In the genomic region with DNA sequence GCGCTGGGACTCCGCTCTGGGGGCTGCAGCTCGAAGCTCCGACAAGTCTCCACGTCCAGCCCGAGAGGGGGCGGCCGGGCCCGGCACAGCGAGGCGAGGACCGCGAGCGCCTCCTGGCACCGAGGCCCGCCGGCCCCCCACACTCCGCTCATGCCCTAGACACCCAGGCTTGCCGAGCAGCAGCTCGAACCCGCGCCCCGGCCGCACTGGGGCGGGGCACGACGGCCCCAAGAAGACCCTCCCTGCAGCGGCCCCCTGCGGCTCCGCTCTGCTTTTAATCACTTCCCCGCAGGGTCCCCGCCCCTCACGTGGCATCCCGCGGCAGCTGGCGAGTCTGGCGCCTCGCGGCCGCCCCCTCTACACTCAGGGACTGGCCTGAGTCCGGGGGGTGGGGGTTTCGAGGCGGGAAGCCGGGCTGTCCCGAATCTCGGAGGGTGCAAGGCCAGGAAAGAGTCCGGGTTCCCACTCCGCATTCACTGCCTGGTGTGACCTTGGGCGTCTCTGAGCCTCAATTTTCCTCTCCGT, we compare ENCODE assay signal across 10 cellular contexts. TPM values are rescaled to one million over a fixed set of nuclear protein-coding genes. Genes with fewer than 3 reads are reported as not detected.
DNase-seq lines count a peak whose midpoint lies in the region; ATAC-seq, FAIRE-seq and TF ChIP-seq lines count a peak whose summit lies in the region.
"Had no signal": no experiment of that assay in that cellular context is flagged by ENCODE, and none has a peak within 500 bp of the region (broad histone marks: within the 10 kb centered on the region; RNA-seq: fewer than 3 reads in every experiment).

Gene SYT6 (minus strand): TSS at position 249 of the 525 bp plus-strand sequence. CDS start 97 bp downstream, at position 152.

- H3K4me3 ChIP-seq in astrocyte (ENCODE audit: insufficient read depth, low read depth, low read length): peak within 1 kb of the TSS; percentile 39
- H3K4me3 ChIP-seq in left lung: peak within 1 kb of the TSS in 1 of 2 donors; percentile 30
- peak within 1 kb of the TSS; percentile 50 for H3K4me3 ChIP-seq in suprapubic skin

- peak within 1 kb of the TSS; percentile 52 for H2AFZ ChIP-seq in astrocyte (ENCODE audit: low read depth, low read length)

- H3K27me3 Mint-ChIP-seq in astrocyte (ENCODE audit: low read depth, unreplicated experiment): peaks cover 76% of the 10 kb centered on the region

- H3K4me1 ChIP-seq in astrocyte (ENCODE audit: insufficient read depth, low read length): peaks cover 24% of the 10 kb centered on the region
- H3K4me1 ChIP-seq in left lung: peaks cover 19 to 31% of the 10 kb centered on the region in 2 donors
- H3K4me1 ChIP-seq in suprapubic skin: peaks cover 26% of the 10 kb centered on the region

- DNase-seq in NCI-H2227 (lab: John Stamatoyannopoulos, UW; ENCODE audit: unreplicated experiment) (peak; percentile 12), NCI-H2227 treated with DMSO at 0.1 percent for 48 hours (lab: John Stamatoyannopoulos, UW) (no peak), astrocyte (ENCODE audit: low read depth) (no peak), left lung (peak in 1 of 2 donors; percentile 77), suprapubic skin (ENCODE audit: low spot score in 2 of 2) (no peak), GM19238 (ENCODE audit: insufficient read length, low spot score) (no peak)

- under 1% methylated on average over 12 of the region's 50 CpGs for WGBS in suprapubic skin

- H3K9ac ChIP-seq in astrocyte (ENCODE audit: low read length): no peak within 1 kb of the TSS

- no peak within 1 kb of the TSS for H3K27ac Mint-ChIP-seq in astrocyte (ENCODE audit: unreplicated experiment)
- H3K27ac Mint-ChIP-seq: T-helper 1 cell treated with Interleukin-12 subunit alpha and Interleukin-12 subunit beta and Interleukin-4 antibody, amounts not matched to agents 30 μg/mL and 1 μg/mL, for 36 hours had no signal

- ATAC-seq in left lung (peak; percentile 9), GM18867 (IDR thresholded peaks at IDR 0.05; ENCODE audit: unreplicated experiment) (no peak), HG03378 (IDR thresholded peaks at IDR 0.05; ENCODE audit: unreplicated experiment) (no peak)

- H3K27ac ChIP-seq in astrocyte (ENCODE audit: low read depth, low read length) (no peak within 1 kb of the TSS), left lung (no peak within 1 kb of the TSS), suprapubic skin (no peak within 1 kb of the TSS)

- peak within 1 kb of the TSS; percentile 41 for H3K4me3 Mint-ChIP-seq in astrocyte (ENCODE audit: unreplicated experiment)
- H3K4me3 Mint-ChIP-seq: T-helper 1 cell treated with Interleukin-12 subunit alpha and Interleukin-12 subunit beta and Interleukin-4 antibody, amounts not matched to agents 30 μg/mL and 1 μg/mL, for 36 hours had no signal

- TF ChIP-seq EP300 in suprapubic skin (IDR thresholded peaks at IDR 0.05): no peak

- no peaks in the 10 kb centered on the region for H3K9me3 ChIP-seq in astrocyte (ENCODE audit: insufficient read depth, low read depth, low read length)
- H3K9me3 ChIP-seq in left lung: no peaks in the 10 kb centered on the region
- H3K9me3 ChIP-seq in suprapubic skin: no peaks in the 10 kb centered on the region

- no peaks in the 10 kb centered on the region for H4K20me1 ChIP-seq in astrocyte (ENCODE audit: insufficient read depth, low read length)

- H3K9me3 Mint-ChIP-seq in astrocyte (ENCODE audit: unreplicated experiment): peaks cover 5% of the 10 kb centered on the region
- H3K9me3 Mint-ChIP-seq: T-helper 1 cell treated with Interleukin-12 subunit alpha and Interleukin-12 subunit beta and Interleukin-4 antibody, amounts not matched to agents 30 μg/mL and 1 μg/mL, for 36 hours had no signal

- intact Hi-C loops in left lung (cut with DNase I): no loop called here

- H3K4me1 Mint-ChIP-seq in astrocyte (ENCODE audit: low read depth, unreplicated experiment): peaks cover 7% of the 10 kb centered on the region

- H3K4me2 ChIP-seq in astrocyte (ENCODE audit: low read length): peak within 1 kb of the TSS; percentile 83

- FAIRE-seq in astrocyte (lab: Jason Lieb, UNC): no peak

- H3K79me2 ChIP-seq in astrocyte (ENCODE audit: insufficient read depth, low read length): no peaks in the 10 kb centered on the region

- no peak for TF ChIP-seq POLR2A in suprapubic skin (IDR thresholded peaks at IDR 0.05)

- no peaks in the 10 kb centered on the region for H3K36me3 ChIP-seq in astrocyte (ENCODE audit: insufficient read depth, low read length)
- H3K36me3 ChIP-seq in left lung: no peaks in the 10 kb centered on the region
- H3K36me3 ChIP-seq in suprapubic skin: no peaks in the 10 kb centered on the region

- TF ChIP-seq CTCF in astrocyte (IDR thresholded peaks at IDR 0.05; ENCODE audit: insufficient read depth, low read depth, low read length): no peak
- no peak for TF ChIP-seq CTCF in left lung (IDR thresholded peaks at IDR 0.05)
- no peak for TF ChIP-seq CTCF in suprapubic skin (IDR thresholded peaks at IDR 0.05)

- H3K36me3 Mint-ChIP-seq in astrocyte (ENCODE audit: low read depth, unreplicated experiment): peaks cover 2% of the 10 kb centered on the region

- H3K27me3 ChIP-seq in astrocyte (ENCODE audit: insufficient read depth, low read length) (peaks cover 78% of the 10 kb centered on the region), left lung (peaks cover 74 to 93% of the 10 kb centered on the region in 2 donors), suprapubic skin (peaks cover 88% of the 10 kb centered on the region)

RNA-seq across cellular contexts. Expression of gene SYT6, which starts in this region (rescaled TPM):
- total RNA-seq in astrocyte: 0.38 and 0.39 TPM in 2 replicates
- not detected for total RNA-seq in left lung
- total RNA-seq in suprapubic skin: under 1 TPM in 1 of 4 donors, not detected in 3; 0.23 TPM
- total RNA-seq: epithelial cell of proximal tubule had no signal

Comparison
In these comparisons a context has a peak if more than half of its experiments do, and no peak if none do; other contexts are left out.
1. Peak in ATAC-seq in left lung; RNA of the gene not detected or under 1 TPM.